ENCODE assay signal across 10 cellular contexts in the genomic region with DNA sequence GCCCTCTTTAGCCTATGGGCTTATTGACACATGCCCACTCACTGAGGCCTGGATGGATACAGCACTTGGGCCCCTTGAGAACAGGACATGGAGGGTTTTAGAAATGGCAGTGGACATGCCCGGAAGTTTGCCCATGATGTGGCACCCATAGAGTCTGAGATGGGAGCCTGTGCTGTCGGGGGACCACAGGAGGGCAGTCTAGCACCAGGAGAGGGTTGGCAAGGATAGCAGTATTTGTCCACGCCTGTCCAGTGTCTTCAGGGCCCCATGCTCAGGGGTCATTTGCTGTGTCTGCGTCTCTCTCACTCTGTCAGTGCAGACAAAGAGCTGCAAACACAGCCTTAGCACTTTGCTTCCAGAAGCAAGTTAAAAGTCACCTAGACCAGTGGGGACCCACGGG. TPM values are rescaled to one million over a fixed set of nuclear protein-coding genes. Genes with fewer than 3 reads are reported as not detected.
A peak's percentile ranks its signal among the peaks of the same experiment; 100 is the strongest.
DNase-seq lines count a peak whose midpoint lies in the region; ATAC-seq, FAIRE-seq and TF ChIP-seq lines count a peak whose summit lies in the region.
"Had no signal": no experiment of that assay in that cellular context is flagged by ENCODE, and none has a peak within 500 bp of the region (broad histone marks: within the 10 kb centered on the region; RNA-seq: fewer than 3 reads in every experiment).

No MANE protein-coding gene starts in this region.

- FAIRE-seq in RCC 7860 (lab: Jason Lieb, UNC) = no peak

- no peak overlapping the region for H3K27ac Mint-ChIP-seq in GM23338
- peak overlapping the region; percentile 61 for H3K27ac Mint-ChIP-seq in activated CD4-positive, alpha-beta memory T cell treated with anti-CD3 and anti-CD28 coated beads for 36 hours
- H3K27ac Mint-ChIP-seq: memory B cell had no signal

- POLR2A ChIA-PET in activated CD4-positive, alpha-beta memory T cell treated with anti-CD3 and anti-CD28 coated beads for 36 hours (lab: Charles Lee) = no interaction called here

- H3K36me3 Mint-ChIP-seq in GM23338 (ENCODE audit: low read depth) = no peaks in the 10 kb centered on the region
- H3K36me3 Mint-ChIP-seq in activated CD4-positive, alpha-beta memory T cell treated with anti-CD3 and anti-CD28 coated beads for 36 hours = peaks cover 14% of the 10 kb centered on the region
- H3K36me3 Mint-ChIP-seq: memory B cell had no signal

- peaks cover 8% of the 10 kb centered on the region for H3K27me3 Mint-ChIP-seq in GM23338 (ENCODE audit: insufficient read depth, low read depth, poor library complexity)
- peaks cover 2% of the 10 kb centered on the region for H3K27me3 Mint-ChIP-seq in activated CD4-positive, alpha-beta memory T cell treated with anti-CD3 and anti-CD28 coated beads for 36 hours

- H3K4me1 Mint-ChIP-seq in GM23338 = no peaks in the 10 kb centered on the region; the same call in 1 of the 3 replicates
- peaks cover 58% of the 10 kb centered on the region for H3K4me1 Mint-ChIP-seq in activated CD4-positive, alpha-beta memory T cell treated with anti-CD3 and anti-CD28 coated beads for 36 hours (ENCODE audit: low read depth)

- H3K9me2 ChIP-seq in GM23338 (ENCODE audit: insufficient read depth) = peaks cover 3% of the 10 kb centered on the region

- DNase-seq in COLO668 (lab: John Stamatoyannopoulos, UW; ENCODE audit: unreplicated experiment) (peak; percentile 27), GM23338 (ENCODE audit: low spot score) (peak; percentile 56), left lobe of liver (ENCODE audit: low spot score) (peak; percentile 46), germinal center (ENCODE audit: low spot score) (no peak), NCI-H2081 (lab: John Stamatoyannopoulos, UW) (no peak), RCC 7860 (ENCODE audit: low spot score) (no peak)
- peak; percentile 56 for DNase-seq in activated CD4-positive, alpha-beta memory T cell treated with anti-CD3 and anti-CD28 coated beads for 36 hours
- DNase-seq: T-helper 1 cell had no signal

- ATAC-seq in GM23338 (peak; percentile 86), left lobe of liver (peak; percentile 74), HG02884 (IDR thresholded peaks at IDR 0.05; ENCODE audit: unreplicated experiment) (no peak)

- no peak overlapping the region for H3K4me3 ChIP-seq in GM23338

- no peak overlapping the region for H3K4me3 Mint-ChIP-seq in GM23338
- no peak overlapping the region for H3K4me3 Mint-ChIP-seq in activated CD4-positive, alpha-beta memory T cell treated with anti-CD3 and anti-CD28 coated beads for 36 hours
- H3K4me3 Mint-ChIP-seq: memory B cell had no signal

- no peaks in the 10 kb centered on the region for H3K4me1 ChIP-seq in GM23338 (ENCODE audit: insufficient read depth)

- no peaks in the 10 kb centered on the region for H3K9me3 Mint-ChIP-seq in GM23338
- H3K9me3 Mint-ChIP-seq in activated CD4-positive, alpha-beta memory T cell treated with anti-CD3 and anti-CD28 coated beads for 36 hours = peaks cover 3% of the 10 kb centered on the region
- H3K9me3 Mint-ChIP-seq: memory B cell had no signal

- H3F3A ChIP-seq in GM23338 (replicated peaks; ENCODE audit: low read depth) = no peaks in the 10 kb centered on the region

- TF ChIP-seq CTCF in GM23338 (conservative IDR thresholded peaks at IDR 0.05; ENCODE audit: low read depth in 2 of 2) = peak; percentile 61 to 81

- H3K27ac ChIP-seq in GM23338 (ENCODE audit: low read depth) = no peak overlapping the region

- H2AFZ ChIP-seq in GM23338 = peak overlapping the region; percentile 10; the same call in 1 of the 2 replicates

- no peaks in the 10 kb centered on the region for H3K27me3 ChIP-seq in GM23338 (ENCODE audit: insufficient read depth)

- no peaks in the 10 kb centered on the region for H3K79me2 ChIP-seq in GM23338 (replicated peaks; ENCODE audit: insufficient read depth)

- CTCF ChIA-PET in activated CD4-positive, alpha-beta memory T cell treated with anti-CD3 and anti-CD28 coated beads for 36 hours (lab: Charles Lee) = interaction anchor here (0.6 to 3.8 kb wide), 15 partner anchors 13 to 380 kb away, joined by 3 to 19 read pairs (median 3); partner anchors contain the start of gene SLC9A4

- H3K4me2 ChIP-seq in GM23338 = no peak overlapping the region

- no peaks in the 10 kb centered on the region for H3K36me3 ChIP-seq in GM23338 (ENCODE audit: insufficient read depth)

- intact Hi-C loops in activated CD4-positive, alpha-beta memory T cell treated with anti-CD3 and anti-CD28 coated beads for 36 hours (cut with micrococcal nuclease) = loop anchor here (1.0 to 2.0 kb wide), 2 partner anchors 173 to 214 kb away; no protein-coding TSS in a partner anchor

- H4K20me1 ChIP-seq in GM23338 (replicated peaks; ENCODE audit: insufficient read depth) = no peaks in the 10 kb centered on the region

TF ChIP-seq in GM23338, 12 proteins besides CTCF, POLR2A, EP300 and RAD21:
- TF ChIP-seq POLR2AphosphoS5 (IDR thresholded peaks at IDR 0.05; ENCODE audit: low read depth) (no peak), NANOG (IDR thresholded peaks at IDR 0.05; ENCODE audit: borderline replicate concordance) (no peak), CREB1 (CRISPR knock-in tag; IDR thresholded peaks at IDR 0.05; ENCODE audit: low read depth) (no peak), EZH2phosphoT487 (IDR thresholded peaks at IDR 0.05; ENCODE audit: unreplicated experiment) (no peak), STAT1 (IDR thresholded peaks at IDR 0.05; ENCODE audit: unreplicated experiment) (no peak), ZNF462 (CRISPR knock-in tag; IDR thresholded peaks at IDR 0.05) (no peak)
TF ChIP-seq in GM23338: peak in this region for 0.

RNA-seq across cellular contexts. Expression of gene IL1RL2, which starts 48.7 kb away (rescaled TPM):
- not detected in 2 replicates for total RNA-seq in GM23338 (2014; rRNA removed; shearing (Covaris generic))
- polyA plus RNA-seq in GM23338 (2016; fragmentation: Nextera tagmentation; extraction: Ambion mirVana) = not detected in 2 replicates
- total RNA-seq in activated CD4-positive, alpha-beta memory T cell treated with anti-CD3 and anti-CD28 coated beads for 36 hours = 1 to 10 TPM; 1.1 to 1.7 TPM
- 2.5 TPM for total RNA-seq in left lobe of liver

Comparison
In these comparisons a context has a peak if more than half of its experiments do, and no peak if none do; other contexts are left out.
1. DNase-seq: peak in COLO668 (single experiment), GM23338 (single experiment), activated CD4-positive, alpha-beta memory T cell treated with anti-CD3 and anti-CD28 coated beads for 36 hours (single experiment) and left lobe of liver (single experiment); none in germinal center (single experiment), NCI-H2081 (0 of 2) and RCC 7860 (single experiment).